8 cellular contexts compared by ENCODE assay signal in genomic region chr3:14461748-14462324, GRCh38. TPM values are rescaled to one million over a fixed set of nuclear protein-coding genes. Genes with fewer than 3 reads are reported as not detected.
A peak's percentile ranks its signal among the peaks of the same experiment; 100 is the strongest.
DNase-seq lines count a peak whose midpoint lies in the region; ATAC-seq and TF ChIP-seq lines count a peak whose summit lies in the region.

No MANE protein-coding gene starts in this region.

- peaks cover 12% of the 10 kb centered on the region for H3K4me1 Mint-ChIP-seq in stimulated activated memory B cell treated with anti-CD40 and anti-IgM and Interleukin-4, amounts not matched to agents 10 μg/mL and 1 μg/mL and 100 μg/mL, for 72 hours

- CTCF ChIA-PET in HEK293T (lab: Yijun Ruan, JAX), result interaction anchor here (0.6 kb wide), 1 partner anchor 90 kb away, joined by 3 read pairs; no protein-coding TSS in a partner anchor

- H3K4me3 ChIP-seq in brain microvascular endothelial cell (ENCODE audit: low read depth, low read length), result no peak overlapping the region

- peaks cover 15% of the 10 kb centered on the region for H3K36me3 ChIP-seq in brain microvascular endothelial cell (replicated peaks)

- POLR2A ChIA-PET in HEK293T (lab: Yijun Ruan, JAX), result no interaction called here

- H3K9me3 Mint-ChIP-seq in stimulated activated memory B cell treated with anti-CD40 and anti-IgM and Interleukin-4, amounts not matched to agents 10 μg/mL and 1 μg/mL and 100 μg/mL, for 72 hours, result no peaks in the 10 kb centered on the region

- peak; percentile 59 for DNase-seq in Daoy (ENCODE audit: low read depth)
- DNase-seq in HEK293T (ENCODE audit: extremely low spot score), result peak; percentile 41
- peak; percentile 3 for DNase-seq in SHP77 treated with DMSO at 0.1 percent for 48 hours (lab: John Stamatoyannopoulos, UW)
- peak; percentile 65 for DNase-seq in brain microvascular endothelial cell
- peak; percentile 88 for DNase-seq in islet precursor cell

- in situ Hi-C loops in brain microvascular endothelial cell (cut with HindIII; ENCODE audit: low pct_ligation_motif_present, low sequenced_read_pairs), result loop anchor here (25.0 kb wide), 1 partner anchor 200 kb away; no protein-coding TSS in a partner anchor

- no peak overlapping the region for H3K27ac ChIP-seq in brain microvascular endothelial cell

- ATAC-seq in stimulated activated memory B cell treated with anti-CD40 and anti-IgM and Interleukin-4, amounts not matched to agents 10 μg/mL and 1 μg/mL and 100 μg/mL, for 72 hours, result peak; percentile 73
- ATAC-seq in GM21717 (IDR thresholded peaks at IDR 0.05; ENCODE audit: unreplicated experiment) (no peak), HG02610 (IDR thresholded peaks at IDR 0.05; ENCODE audit: unreplicated experiment) (no peak)

- H3K36me3 Mint-ChIP-seq in stimulated activated memory B cell treated with anti-CD40 and anti-IgM and Interleukin-4, amounts not matched to agents 10 μg/mL and 1 μg/mL and 100 μg/mL, for 72 hours, result peaks cover 47% of the 10 kb centered on the region

- H3K27me3 Mint-ChIP-seq in stimulated activated memory B cell treated with anti-CD40 and anti-IgM and Interleukin-4, amounts not matched to agents 10 μg/mL and 1 μg/mL and 100 μg/mL, for 72 hours, result no peaks in the 10 kb centered on the region

- TF ChIP-seq CTCF in brain microvascular endothelial cell (IDR thresholded peaks at IDR 0.05; ENCODE audit: low read depth, low read length, missing control alignments), result peak; percentile 94

- H3K27me3 ChIP-seq in brain microvascular endothelial cell (replicated peaks), result no peaks in the 10 kb centered on the region

- H3K27ac Mint-ChIP-seq in stimulated activated memory B cell treated with anti-CD40 and anti-IgM and Interleukin-4, amounts not matched to agents 10 μg/mL and 1 μg/mL and 100 μg/mL, for 72 hours, result peak overlapping the region; percentile 71

- H3K4me3 Mint-ChIP-seq in stimulated activated memory B cell treated with anti-CD40 and anti-IgM and Interleukin-4, amounts not matched to agents 10 μg/mL and 1 μg/mL and 100 μg/mL, for 72 hours, result no peak overlapping the region

TF ChIP-seq in HEK293T, 16 proteins besides CTCF, POLR2A, EP300 and RAD21:
- TF ChIP-seq ARNT (IDR thresholded peaks at IDR 0.05) (no peak), HDGF (IDR thresholded peaks at IDR 0.05; ENCODE audit: borderline replicate concordance) (no peak), TARDBP (IDR thresholded peaks at IDR 0.05) (no peak), SUZ12 (IDR thresholded peaks at IDR 0.05) (no peak), L3MBTL2 (conservative IDR thresholded peaks at IDR 0.05) (no peak), ZNF384 (IDR thresholded peaks at IDR 0.05) (no peak), FOXA1 (IDR thresholded peaks at IDR 0.05) (no peak)
- TF ChIP-seq, protein P1, sequence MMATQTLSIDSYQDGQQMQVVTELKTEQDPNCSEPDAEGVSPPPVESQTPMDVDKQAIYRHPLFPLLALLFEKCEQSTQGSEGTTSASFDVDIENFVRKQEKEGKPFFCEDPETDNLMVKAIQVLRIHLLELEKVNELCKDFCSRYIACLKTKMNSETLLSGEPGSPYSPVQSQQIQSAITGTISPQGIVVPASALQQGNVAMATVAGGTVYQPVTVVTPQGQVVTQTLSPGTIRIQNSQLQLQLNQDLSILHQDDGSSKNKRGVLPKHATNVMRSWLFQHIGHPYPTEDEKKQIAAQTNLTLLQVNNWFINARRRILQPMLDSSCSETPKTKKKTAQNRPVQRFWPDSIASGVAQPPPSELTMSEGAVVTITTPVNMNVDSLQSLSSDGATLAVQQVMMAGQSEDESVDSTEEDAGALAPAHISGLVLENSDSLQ (IDR thresholded peaks at IDR 0.05), result no peak

RNA-seq across cellular contexts. Expression of gene SLC6A6, which starts 59.4 kb away (rescaled TPM):
- 10.7 and 10.8 TPM in 2 replicates for total RNA-seq in Daoy (2014; rRNA removed; shearing (Covaris generic))

Comparison
In these comparisons a context has a peak if more than half of its experiments do, and no peak if none do; other contexts are left out.
1. DNase-seq: peak in every context shown above with its lines; median percentile 88 in islet precursor cell; 65 in brain microvascular endothelial cell; 59 in Daoy; 41 in HEK293T; 3 in SHP77 treated with DMSO at 0.1 percent for 48 hours.